16 cellular contexts compared by ENCODE assay signal in genomic region chr6:130516604-130517003, GRCh38.
DNase-seq lines count a peak whose midpoint lies in the region; ATAC-seq, FAIRE-seq and TF ChIP-seq lines count a peak whose summit lies in the region.
"Had no signal": no experiment of that assay in that cellular context is flagged by ENCODE, and none has a peak within 500 bp of the region (broad histone marks: within the 10 kb centered on the region; RNA-seq: fewer than 3 reads in every experiment).

No MANE protein-coding gene starts in this region.

- no peak for TF ChIP-seq CTCF in GM12878 (IDR thresholded peaks at IDR 0.05 in 2 of 3, conservative IDR thresholded peaks at IDR 0.05 in 1 of 3; ENCODE audit: control insufficient read depth in 2 of 3, extremely low read depth in 1 of 3, insufficient read depth in 1 of 3, low read depth in 3 of 3, low read length in 3 of 3)

- ATAC-seq in T-helper 17 cell: no peak
- ATAC-seq in GM12878: no peak; the same call in 2 of the 3 replicates
- no peak for ATAC-seq in GM21526 (IDR thresholded peaks at IDR 0.05; ENCODE audit: low FRiP score, unreplicated experiment)
- ATAC-seq: HepG2, Right ventricle myocardium inferior had no signal

- H4K20me1 ChIP-seq in GM12878 (ENCODE audit: control insufficient read depth, insufficient read depth): no peaks in the 10 kb centered on the region

- CTCF ChIA-PET in GM12878 (lab: Yijun Ruan, JAX): interaction anchor here (0.6 to 2.9 kb wide), 5 partner anchors 9 to 182 kb away, joined by 3 to 8 read pairs (median 4); no protein-coding TSS in a partner anchor

- H3K9me3 ChIP-seq in T-helper 17 cell (ENCODE audit: control insufficient read depth, low read length, poor library complexity, severe bottlenecking) (no peaks in the 10 kb centered on the region), GM12878 (replicated peaks; ENCODE audit: control insufficient read depth, insufficient read depth, low read length) (peaks cover 1% of the 10 kb centered on the region; the same call in 1 of the 3 replicates)
- H3K9me3 ChIP-seq: stomach had no signal

- SMC1A ChIA-PET in GM12878 (lab: Charles Lee; ENCODE audit: uncharacterized antibody, unreplicated experiment): interaction anchor here (0.6 to 8.6 kb wide), 13 partner anchors 8 to 151 kb away, joined by 3 to 69 read pairs (median 10); partner anchors contain the start of gene TMEM200A

- peak overlapping the region; percentile 16 for H3K27ac Mint-ChIP-seq in T-helper 17 cell
- peak overlapping the region; percentile 45 for H3K27ac Mint-ChIP-seq in stimulated activated naive CD8-positive, alpha-beta T cell treated with anti-CD3 and anti-CD28 coated beads, Interleukin-15, Interleukin-2, amounts not matched to agents 100 ng/mL and 50 ng/mL, for 24 hours
- H3K27ac Mint-ChIP-seq: type B pancreatic cell had no signal

- WGBS in GM12878 (ENCODE audit: insufficient coverage, insufficient replicate concordance, low lambda C conversion rate, missing lambda C conversion rate): 69% methylated on average over 4 of the region's 4 CpGs

- peak; percentile 24 for DNase-seq in activated naive CD4-positive, alpha-beta T cell treated with Interleukin-2 at 50 U/mL for 16 hours
- no peak for DNase-seq in activated naive CD4-positive, alpha-beta T cell (lab: John Stamatoyannopoulos, UW)
- DNase-seq in T-helper 17 cell (no peak), GM12878 (ENCODE audit: low read depth, low spot score) (no peak), NCI-H446 treated with DMSO at 0.1 percent for 48 hours (lab: John Stamatoyannopoulos, UW) (no peak), caudate nucleus (lab: John Stamatoyannopoulos, UW) (no peak)
- DNase-seq: NCI-H345, retina, stomach had no signal

- H3K9me3 Mint-ChIP-seq in stimulated activated naive CD8-positive, alpha-beta T cell treated with anti-CD3 and anti-CD28 coated beads, Interleukin-15, Interleukin-2, amounts not matched to agents 100 ng/mL and 50 ng/mL, for 24 hours: peaks cover 27% of the 10 kb centered on the region

- TF ChIP-seq RAD21 in GM12878 (IDR thresholded peaks at IDR 0.05; ENCODE audit: insufficient read depth, low read depth, low read length): no peak

- no peak overlapping the region for H2AFZ ChIP-seq in GM12878 (ENCODE audit: control insufficient read depth, low read depth, low read length)

- no peak overlapping the region for H3K9ac ChIP-seq in GM12878 (ENCODE audit: control insufficient read depth, insufficient read depth, low read length)

- RAD21 ChIA-PET in GM12878 (lab: Charles Lee; ENCODE audit: unreplicated experiment): interaction anchor here (1.2 to 4.8 kb wide), 7 partner anchors 10 to 301 kb away, joined by 3 to 32 read pairs (median 6); no protein-coding TSS in a partner anchor

- no peak overlapping the region for H3K4me3 Mint-ChIP-seq in T-helper 17 cell
- no peak overlapping the region for H3K4me3 Mint-ChIP-seq in stimulated activated naive CD8-positive, alpha-beta T cell treated with anti-CD3 and anti-CD28 coated beads, Interleukin-15, Interleukin-2, amounts not matched to agents 100 ng/mL and 50 ng/mL, for 24 hours
- H3K4me3 Mint-ChIP-seq: type B pancreatic cell had no signal

- peaks cover 6% of the 10 kb centered on the region for H3K4me1 ChIP-seq in GM12878 (ENCODE audit: control insufficient read depth, insufficient read depth, low read length)
- H3K4me1 ChIP-seq: stomach had no signal

- no peak for TF ChIP-seq EP300 in GM12878 (IDR thresholded peaks at IDR 0.05; ENCODE audit: borderline replicate concordance in 1 of 2, control insufficient read depth in 1 of 2, low read depth in 2 of 2, low read length in 2 of 2)

- TF ChIP-seq POLR2A in GM12878 (IDR thresholded peaks at IDR 0.05; ENCODE audit: low read depth, low read length): no peak

- no peaks in the 10 kb centered on the region for H3K36me3 Mint-ChIP-seq in T-helper 17 cell (ENCODE audit: low read depth)
- peaks cover 10% of the 10 kb centered on the region for H3K36me3 Mint-ChIP-seq in stimulated activated naive CD8-positive, alpha-beta T cell treated with anti-CD3 and anti-CD28 coated beads, Interleukin-15, Interleukin-2, amounts not matched to agents 100 ng/mL and 50 ng/mL, for 24 hours (ENCODE audit: low read depth)
- H3K36me3 Mint-ChIP-seq: type B pancreatic cell had no signal

- BruUV-seq in GM12878 (replicated peaks; lab: Mats Ljungman, UMichigan): no TSS peak

- peaks cover 22% of the 10 kb centered on the region for H3K4me1 Mint-ChIP-seq in T-helper 17 cell
- H3K4me1 Mint-ChIP-seq in stimulated activated naive CD8-positive, alpha-beta T cell treated with anti-CD3 and anti-CD28 coated beads, Interleukin-15, Interleukin-2, amounts not matched to agents 100 ng/mL and 50 ng/mL, for 24 hours (ENCODE audit: low read depth): peaks cover 64% of the 10 kb centered on the region

- no peaks in the 10 kb centered on the region for H3K27me3 Mint-ChIP-seq in T-helper 17 cell
- H3K27me3 Mint-ChIP-seq in stimulated activated naive CD8-positive, alpha-beta T cell treated with anti-CD3 and anti-CD28 coated beads, Interleukin-15, Interleukin-2, amounts not matched to agents 100 ng/mL and 50 ng/mL, for 24 hours: no peaks in the 10 kb centered on the region
- H3K27me3 Mint-ChIP-seq: type B pancreatic cell had no signal

- no peak overlapping the region for H3K4me3 ChIP-seq in GM12878
- H3K4me3 ChIP-seq: stomach had no signal

- H3K79me2 ChIP-seq in GM12878 (ENCODE audit: control insufficient read depth, insufficient read depth, low read length): no peaks in the 10 kb centered on the region

- in situ Hi-C loops in GM12878 (cut with MboI): no loop called here

- intact Hi-C loops in GM12878 (cut with micrococcal nuclease; ENCODE audit: unreplicated experiment): loop anchor here (2.0 to 5.0 kb wide), 5 partner anchors 41 to 181 kb away; partner anchors contain the start of gene TMEM200A

- H3K36me3 ChIP-seq in GM12878 (ENCODE audit: control insufficient read depth in 2 of 2, insufficient read depth in 2 of 2, low read length in 1 of 2): no peaks in the 10 kb centered on the region
- H3K36me3 ChIP-seq: stomach had no signal

- H3K27ac ChIP-seq in GM12878 (ENCODE audit: control insufficient read depth, insufficient read depth) (0 out of 2 replicates have a peak overlapping the region, but pooled peaks have one; percentile 7), caudate nucleus (ENCODE audit: low read depth, low read length) (no peak overlapping the region)
- H3K27ac ChIP-seq: stomach, VCaP had no signal

- FAIRE-seq in GM12878 (lab: Jason Lieb, UNC): no peak
- FAIRE-seq: H54, HepG2 had no signal

- POLR2A ChIA-PET in GM12878 (lab: Charles Lee): interaction anchor here (0.5 to 1.2 kb wide), 3 partner anchors 9 to 275 kb away, joined by 3 to 6 read pairs (median 5); no protein-coding TSS in a partner anchor

- no peaks in the 10 kb centered on the region for H3K27me3 ChIP-seq in GM12878 (replicated peaks in 1 of 2; ENCODE audit: control insufficient read depth in 2 of 2, insufficient read depth in 2 of 2, low read length in 1 of 2)
- H3K27me3 ChIP-seq: stomach had no signal

- no peak overlapping the region for H3K4me2 ChIP-seq in GM12878 (ENCODE audit: control insufficient read depth, insufficient read depth)

TF ChIP-seq in GM12878, 131 proteins besides CTCF, POLR2A, EP300 and RAD21 (continues in another document):
- TF ChIP-seq RELA (IDR thresholded peaks at IDR 0.05; ENCODE audit: borderline replicate concordance, partially characterized antibody) (peak; percentile 7), ZNF687 (IDR thresholded peaks at IDR 0.05) (peak; percentile 76), RUNX3 (IDR thresholded peaks at IDR 0.05; ENCODE audit: low read length) (0 out of 2 replicates have a peak, but pooled peaks have one; percentile 25)
- TF ChIP-seq, protein P1, sequence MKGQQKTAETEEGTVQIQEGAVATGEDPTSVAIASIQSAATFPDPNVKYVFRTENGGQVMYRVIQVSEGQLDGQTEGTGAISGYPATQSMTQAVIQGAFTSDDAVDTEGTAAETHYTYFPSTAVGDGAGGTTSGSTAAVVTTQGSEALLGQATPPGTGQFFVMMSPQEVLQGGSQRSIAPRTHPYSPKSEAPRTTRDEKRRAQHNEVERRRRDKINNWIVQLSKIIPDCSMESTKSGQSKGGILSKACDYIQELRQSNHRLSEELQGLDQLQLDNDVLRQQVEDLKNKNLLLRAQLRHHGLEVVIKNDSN (IDR thresholded peaks at IDR 0.05; ENCODE audit: borderline replicate concordance, extremely low read length, insufficient read depth, low read depth, low read length): no peak
